In the genomic region with DNA sequence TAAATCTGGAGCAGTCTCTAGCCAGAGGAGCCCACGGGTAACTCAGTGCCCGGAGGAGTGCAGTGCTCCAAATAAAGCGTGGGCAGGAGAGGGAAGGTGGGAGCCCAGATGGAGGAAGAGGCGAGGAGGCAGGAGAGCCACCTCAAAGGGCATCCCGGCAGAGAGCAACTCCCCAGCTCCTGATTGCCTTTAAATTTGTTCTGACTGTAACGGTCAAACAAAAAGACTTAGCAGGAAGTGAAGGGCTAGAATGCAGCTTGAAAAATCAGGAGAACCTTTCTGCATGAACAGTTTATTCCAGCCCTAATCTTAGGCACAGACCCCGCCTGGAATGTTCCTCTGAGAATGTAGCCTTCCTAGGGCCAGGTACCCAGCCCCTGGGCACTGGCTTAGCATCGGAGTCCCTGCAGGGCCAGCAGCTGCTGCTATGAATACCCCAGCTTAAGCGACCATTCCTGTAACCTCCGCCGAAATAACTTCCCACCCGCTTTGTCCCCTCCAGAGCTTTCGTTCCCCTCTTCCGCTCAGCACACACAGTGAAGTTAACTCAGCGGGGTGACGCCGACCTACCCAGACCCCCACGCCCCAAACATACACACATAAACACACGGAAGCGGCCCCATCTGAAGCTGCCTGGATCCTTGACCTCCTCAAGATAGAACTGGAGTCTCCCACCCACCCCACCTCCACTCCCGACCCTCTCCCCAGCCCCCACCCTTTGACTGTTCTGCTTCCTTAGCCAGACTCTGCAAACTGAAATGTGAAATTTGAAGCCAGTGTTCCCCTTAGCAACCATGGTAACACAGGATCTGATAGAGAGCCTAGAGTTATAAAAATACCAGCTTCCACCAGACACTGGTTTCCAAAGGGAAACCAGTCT, we compare ENCODE assay signal across 8 cellular contexts.
A peak's percentile ranks its signal among the peaks of the same experiment; 100 is the strongest.
DNase-seq lines count a peak whose midpoint lies in the region; ATAC-seq and TF ChIP-seq lines count a peak whose summit lies in the region.

No MANE protein-coding gene starts in this region.

- H2AFZ ChIP-seq in trophoblast cell (ENCODE audit: insufficient read depth, low read length, poor library complexity), result peak overlapping the region; percentile 47

- no peak for TF ChIP-seq POLR2A in Peyer's patch (IDR thresholded peaks at IDR 0.05)

- H3K4me2 ChIP-seq in trophoblast cell (ENCODE audit: low read length), result peak overlapping the region; percentile 47

- no peaks in the 10 kb centered on the region for H3K27me3 ChIP-seq in Peyer's patch
- no peaks in the 10 kb centered on the region for H3K27me3 ChIP-seq in trophoblast cell (ENCODE audit: insufficient read depth, low read length)

- peak overlapping the region in 3 of 4 donors; percentile 0 to 48 (median 16) for H3K27ac ChIP-seq in Peyer's patch
- peak overlapping the region; percentile 93 for H3K27ac ChIP-seq in trophoblast cell (ENCODE audit: low read depth, low read length)

- peak overlapping the region; percentile 56 for H3K4ac ChIP-seq in trophoblast cell (ENCODE audit: low read depth, low read length)

- no CpG with 5 or more reads among the region's 21 CpGs for WGBS in trophoblast cell (ENCODE audit: extremely low coverage, insufficient coverage, insufficient read length)

- H4K91ac ChIP-seq in trophoblast cell (ENCODE audit: low read depth, low read length), result peak overlapping the region; percentile 98

- no peak for ATAC-seq in HG02678 (IDR thresholded peaks at IDR 0.05; ENCODE audit: unreplicated experiment)
- ATAC-seq in HG03159 (IDR thresholded peaks at IDR 0.05; ENCODE audit: unreplicated experiment), result no peak

- H3K4me1 ChIP-seq in Peyer's patch, result peaks cover 0 to 25% (median 2%) of the 10 kb centered on the region in 4 donors
- H3K4me1 ChIP-seq in trophoblast cell (ENCODE audit: control insufficient read depth in 1 of 2, insufficient read depth in 2 of 2, low read length in 2 of 2), result peaks cover 53 to 54% of the 10 kb centered on the region in 2 experiments

- H3K9me3 ChIP-seq in Peyer's patch (no peaks in the 10 kb centered on the region), trophoblast cell (ENCODE audit: insufficient read depth, low read depth, low read length) (no peaks in the 10 kb centered on the region)

- no peak overlapping the region for H3K4me3 ChIP-seq in Peyer's patch
- H3K4me3 ChIP-seq in fibroblast of pulmonary artery (replicated peaks; ENCODE audit: low read depth, low read length), result no peak overlapping the region
- no peak overlapping the region for H3K4me3 ChIP-seq in trophoblast cell (ENCODE audit: low read depth, low read length)

- H3K36me3 ChIP-seq in Peyer's patch (no peaks in the 10 kb centered on the region), trophoblast cell (ENCODE audit: control insufficient read depth in 1 of 2, insufficient read depth in 2 of 2, low read length in 2 of 2) (no peaks in the 10 kb centered on the region)

- peak overlapping the region; percentile 82 for H4K8ac ChIP-seq in trophoblast cell (ENCODE audit: low read depth, low read length)

- H2BK120ac ChIP-seq in trophoblast cell (ENCODE audit: insufficient read depth, low read length, poor library complexity), result peak overlapping the region; percentile 93

- H2BK12ac ChIP-seq in trophoblast cell (ENCODE audit: low read length), result peak overlapping the region; percentile 97

- H3K14ac ChIP-seq in trophoblast cell (ENCODE audit: low read length), result peak overlapping the region; percentile 91

- peaks cover 10% of the 10 kb centered on the region for H3K79me2 ChIP-seq in trophoblast cell (ENCODE audit: control insufficient read depth, insufficient read depth, low read length, poor library complexity)

- TF ChIP-seq CTCF in Peyer's patch (IDR thresholded peaks at IDR 0.05), result no peak
- no peak for TF ChIP-seq CTCF in fibroblast of pulmonary artery (IDR thresholded peaks at IDR 0.05; ENCODE audit: low read length, missing control alignments)

- peak overlapping the region; percentile 71 for H4K12ac ChIP-seq in trophoblast cell (ENCODE audit: low read depth, low read length)

- peaks cover 51% of the 10 kb centered on the region for H3K79me1 ChIP-seq in trophoblast cell (ENCODE audit: low read length)

- no peak overlapping the region for H3K9ac ChIP-seq in trophoblast cell (ENCODE audit: low read length)

- H2AK5ac ChIP-seq in trophoblast cell (ENCODE audit: low read length), result peak overlapping the region; percentile 81

- DNase-seq in HEK293T (ENCODE audit: extremely low spot score) (peak; percentile 46), Peyer's patch (peak in 2 of 3 donors; percentile 6 to 36), fibroblast of pulmonary artery (ENCODE audit: low read depth) (peak; percentile 68), trophoblast cell (no peak), 8988T (no peak)
- no peak for DNase-seq in activated CD4-positive, alpha-beta T cell treated with anti-CD3 and anti-CD28 coated beads, Interleukin-2, amount 50 U/mL, for 1 hour

- CTCF ChIA-PET in HEK293T (lab: Yijun Ruan, JAX), result interaction anchor here (0.6 to 1.3 kb wide), 2 partner anchors 114 to 554 kb away, joined by 3 to 5 read pairs; no protein-coding TSS in a partner anchor

- H2BK5ac ChIP-seq in trophoblast cell (ENCODE audit: low read depth, low read length, poor library complexity), result peak overlapping the region; percentile 94

- H3K18ac ChIP-seq in trophoblast cell (ENCODE audit: low read length), result peak overlapping the region; percentile 83

- no peak overlapping the region for H3K23ac ChIP-seq in trophoblast cell (ENCODE audit: low read length)

- POLR2A ChIA-PET in HEK293T (lab: Yijun Ruan, JAX), result no interaction called here

TF ChIP-seq in HEK293T, 16 proteins besides CTCF, POLR2A, EP300 and RAD21:
- TF ChIP-seq FOXM1 (IDR thresholded peaks at IDR 0.05; ENCODE audit: borderline replicate concordance) (no peak), HDGF (IDR thresholded peaks at IDR 0.05; ENCODE audit: borderline replicate concordance) (no peak), NFRKB (IDR thresholded peaks at IDR 0.05) (no peak), ELF4 (IDR thresholded peaks at IDR 0.05) (no peak), SUZ12 (IDR thresholded peaks at IDR 0.05) (no peak), FOXK2 (IDR thresholded peaks at IDR 0.05) (no peak), L3MBTL2 (conservative IDR thresholded peaks at IDR 0.05) (no peak), BHLHE40 (IDR thresholded peaks at IDR 0.05; ENCODE audit: borderline replicate concordance) (no peak), SP1 (IDR thresholded peaks at IDR 0.05) (no peak), PKNOX1 (IDR thresholded peaks at IDR 0.05) (no peak), FOXA1 (IDR thresholded peaks at IDR 0.05) (no peak), LEF1 (IDR thresholded peaks at IDR 0.05; ENCODE audit: borderline replicate concordance) (no peak), ARNT (IDR thresholded peaks at IDR 0.05) (no peak), TARDBP (IDR thresholded peaks at IDR 0.05) (no peak)

Comparison
In these comparisons a context has a peak if more than half of its experiments do, and no peak if none do; other contexts are left out.
1. DNase-seq: peak in HEK293T (single experiment), Peyer's patch (2 of 3) and fibroblast of pulmonary artery (single experiment); none in trophoblast cell (0 of 2), 8988T (single experiment) and activated CD4-positive, alpha-beta T cell treated with anti-CD3 and anti-CD28 coated beads, Interleukin-2, amount 50 U/mL, for 1 hour (single experiment).